Comparison of ENCODE assay signal across 14 cellular contexts in genomic region chr10:30538086-30538485, GRCh38.
A peak's percentile ranks its signal among the peaks of the same experiment; 100 is the strongest.
DNase-seq lines count a peak whose midpoint lies in the region; ATAC-seq and TF ChIP-seq lines count a peak whose summit lies in the region.
"Had no signal": no experiment of that assay in that cellular context is flagged by ENCODE, and none has a peak within 500 bp of the region (broad histone marks: within the 10 kb centered on the region; RNA-seq: fewer than 3 reads in every experiment).

No MANE protein-coding gene starts in this region.

- TF ChIP-seq POLR2A in thyroid gland (IDR thresholded peaks at IDR 0.05): no peak

- H3K4me3 ChIP-seq in thyroid gland (replicated peaks in 1 of 3): no peak overlapping the region

- DNase-seq in HT1080 (ENCODE audit: low read depth): peak; percentile 63
- DNase-seq in iris pigment epithelial cell (ENCODE audit: low read depth): peak; percentile 38
- DNase-seq in thyroid gland: no peak
- DNase-seq in HFFc6: no peak
- no peak for DNase-seq in substantia nigra (lab: John Stamatoyannopoulos, UW)
- DNase-seq: activated naive CD4-positive, alpha-beta T cell treated with anti-CD3 and anti-CD28 coated beads, Interleukin-2, amount 50 U/mL, for 16 hours; caudate nucleus; naive thymus-derived CD8-positive, alpha-beta T cell; NCI-H1092 treated with DMSO at 0.1 percent for 48 hours; NCI-H345; stimulated activated CD4-positive, alpha-beta T cell treated with anti-CD3 and anti-CD28 coated beads, Interleukin-4, amount 100 ng/mL, for 4 hours had no signal

- no peak overlapping the region for H3K4me3 Mint-ChIP-seq in HFFc6
- H3K4me3 Mint-ChIP-seq: naive thymus-derived CD8-positive, alpha-beta T cell; stimulated activated effector memory CD8-positive, alpha-beta T cell treated with anti-CD3 and anti-CD28 coated beads, Interleukin-12 subunit alpha, Interleukin-12 subunit beta, amount 100 ng/mL, for 72 hours had no signal

- H3K9me3 Mint-ChIP-seq in HFFc6: no peaks in the 10 kb centered on the region
- H3K9me3 Mint-ChIP-seq: naive thymus-derived CD8-positive, alpha-beta T cell; stimulated activated effector memory CD8-positive, alpha-beta T cell treated with anti-CD3 and anti-CD28 coated beads, Interleukin-12 subunit alpha, Interleukin-12 subunit beta, amount 100 ng/mL, for 72 hours had no signal

- no peaks in the 10 kb centered on the region for H3K36me3 ChIP-seq in thyroid gland

- no peak for TF ChIP-seq CTCF in VCaP (conservative IDR thresholded peaks at IDR 0.05)
- TF ChIP-seq CTCF in thyroid gland (IDR thresholded peaks at IDR 0.05): no peak
- TF ChIP-seq CTCF in HFFc6 (IDR thresholded peaks at IDR 0.05): no peak

- peaks cover 29 to 42% of the 10 kb centered on the region in 2 donors for H3K4me1 ChIP-seq in thyroid gland

- no peak overlapping the region for H3K27ac Mint-ChIP-seq in HFFc6
- H3K27ac Mint-ChIP-seq: naive thymus-derived CD8-positive, alpha-beta T cell; stimulated activated effector memory CD8-positive, alpha-beta T cell treated with anti-CD3 and anti-CD28 coated beads, Interleukin-12 subunit alpha, Interleukin-12 subunit beta, amount 100 ng/mL, for 72 hours had no signal

- H3K27ac ChIP-seq in VCaP (peak overlapping the region; percentile 69), thyroid gland (peak overlapping the region in 2 of 3 donors; percentile 42 to 66), substantia nigra (ENCODE audit: low read depth, low read length, poor library complexity, severe bottlenecking) (no peak overlapping the region)

- H3K9me3 ChIP-seq in thyroid gland: no peaks in the 10 kb centered on the region

- no peaks in the 10 kb centered on the region for H3K27me3 ChIP-seq in thyroid gland

- no peaks in the 10 kb centered on the region for H3K36me3 Mint-ChIP-seq in HFFc6 (ENCODE audit: low read depth)
- H3K36me3 Mint-ChIP-seq: stimulated activated effector memory CD8-positive, alpha-beta T cell treated with anti-CD3 and anti-CD28 coated beads, Interleukin-12 subunit alpha, Interleukin-12 subunit beta, amount 100 ng/mL, for 72 hours had no signal

- intact Hi-C loops in thyroid gland (cut with DNase I): loop anchor here (5.0 kb wide), 1 partner anchor 54 kb away; no protein-coding TSS in a partner anchor

- 65 to 75% methylated on average over 4 of the region's 4 CpGs for WGBS in thyroid gland, 2 donors

- H3K4me1 Mint-ChIP-seq in HFFc6 (ENCODE audit: low read depth): peaks cover 38% of the 10 kb centered on the region

- H3K27me3 Mint-ChIP-seq in HFFc6 (ENCODE audit: insufficient read depth): peaks cover 15% of the 10 kb centered on the region

- ATAC-seq in GM18867 (IDR thresholded peaks at IDR 0.05; ENCODE audit: unreplicated experiment): no peak
- ATAC-seq: naive thymus-derived CD8-positive, alpha-beta T cell; stimulated activated effector memory CD8-positive, alpha-beta T cell treated with anti-CD3 and anti-CD28 coated beads, Interleukin-12 subunit alpha, Interleukin-12 subunit beta, amount 100 ng/mL, for 72 hours had no signal

Comparison
In these comparisons a context has a peak if more than half of its experiments do, and no peak if none do; other contexts are left out.
1. DNase-seq: peak in HT1080 (single experiment) and iris pigment epithelial cell (single experiment); none in thyroid gland (0 of 2), HFFc6 (single experiment) and substantia nigra (0 of 49).